28 cellular contexts compared by ENCODE assay signal in the genomic region with DNA sequence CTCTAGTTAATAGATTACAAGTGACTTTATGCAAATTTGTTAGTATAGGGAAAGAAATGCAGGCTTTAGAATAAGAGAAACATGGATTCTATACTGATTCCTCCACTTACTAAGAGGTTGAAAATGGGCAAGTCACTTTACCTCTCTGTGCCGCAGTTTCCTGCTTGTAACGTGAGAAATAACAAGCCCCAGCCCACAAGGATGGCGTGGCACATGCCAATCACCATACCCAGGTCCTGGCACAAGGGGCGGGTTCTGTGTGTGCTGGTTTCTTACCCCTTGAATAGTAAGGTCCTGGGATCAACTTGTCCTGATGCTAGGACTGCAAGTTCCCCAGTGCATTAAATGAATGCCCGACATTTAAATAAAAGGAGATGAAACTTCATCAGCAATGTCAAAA. TPM values are rescaled to one million over a fixed set of nuclear protein-coding genes. Genes with fewer than 3 reads are reported as not detected.
DNase-seq lines count a peak whose midpoint lies in the region; ATAC-seq and TF ChIP-seq lines count a peak whose summit lies in the region.
"Had no signal": no experiment of that assay in that cellular context is flagged by ENCODE, and none has a peak within 500 bp of the region (broad histone marks: within the 10 kb centered on the region; RNA-seq: fewer than 3 reads in every experiment).

No MANE protein-coding gene starts in this region.

- H3K4me3 ChIP-seq in SJCRH30: no peak overlapping the region
- H3K4me3 ChIP-seq: A549, colonic mucosa, GM23338, right atrium auricular region, thoracic aorta had no signal

- no peaks in the 10 kb centered on the region for H3K36me3 ChIP-seq in SJCRH30
- H3K36me3 ChIP-seq: colonic mucosa, right atrium auricular region, thoracic aorta had no signal

- H3K9me3 Mint-ChIP-seq in activated T-cell treated with anti-CD3 and anti-CD28 coated beads, Interleukin-2, amount 50 U/mL, for 24 hours: no peaks in the 10 kb centered on the region
- no peaks in the 10 kb centered on the region for H3K9me3 Mint-ChIP-seq in activated T-cell treated with anti-CD3 and anti-CD28 coated beads, Interleukin-2, amount 50 U/mL, for 4 hours
- H3K9me3 Mint-ChIP-seq in activated naive CD4-positive, alpha-beta T cell treated with anti-CD3 and anti-CD28 coated beads, Interleukin-2, amount 50 U/mL, for 24 hours: no peaks in the 10 kb centered on the region
- H3K9me3 Mint-ChIP-seq in natural killer cell: no peaks in the 10 kb centered on the region
- H3K9me3 Mint-ChIP-seq: activated T-helper 2 cell treated with anti-CD3 and anti-CD28 coated beads, Interferon-gamma antibody, Interleukin-2, Interleukin-4, amounts not matched to agents 10 μg/mL and 5 μg/mL and 100 μg/mL, durations not matched to agents 14 hours and 24 hours and 36 hours; GM23338 had no signal

- H3K4me1 ChIP-seq in SJCRH30: no peaks in the 10 kb centered on the region
- H3K4me1 ChIP-seq: A549, colonic mucosa, right atrium auricular region had no signal

- intact Hi-C loops in natural killer cell (cut with micrococcal nuclease): no loop called here

- no peak overlapping the region for H3K4me3 Mint-ChIP-seq in activated T-cell treated with anti-CD3 and anti-CD28 coated beads, Interleukin-2, amount 50 U/mL, for 24 hours
- H3K4me3 Mint-ChIP-seq in activated T-cell treated with anti-CD3 and anti-CD28 coated beads, Interleukin-2, amount 50 U/mL, for 4 hours: no peak overlapping the region
- no peak overlapping the region for H3K4me3 Mint-ChIP-seq in activated naive CD4-positive, alpha-beta T cell treated with anti-CD3 and anti-CD28 coated beads, Interleukin-2, amount 50 U/mL, for 24 hours
- H3K4me3 Mint-ChIP-seq in natural killer cell: peak overlapping the region; percentile 58
- H3K4me3 Mint-ChIP-seq: GM23338 had no signal

- peaks cover 22% of the 10 kb centered on the region; the same call in 1 of the 2 replicates for H3K27me3 ChIP-seq in SJCRH30
- H3K27me3 ChIP-seq: colonic mucosa, right atrium auricular region had no signal

- no peak overlapping the region for H3K27ac ChIP-seq in SJCRH30
- H3K27ac ChIP-seq: A549, colonic mucosa, epithelial cell of prostate, parathyroid adenoma, right atrium auricular region, thoracic aorta had no signal

- no peaks in the 10 kb centered on the region for H3K9me3 ChIP-seq in SJCRH30 (replicated peaks)
- H3K9me3 ChIP-seq: A549, colonic mucosa, right atrium auricular region, thoracic aorta had no signal

- no peak for DNase-seq in activated T-cell treated with anti-CD3 and anti-CD28 coated beads, Interleukin-2, amount 50 U/mL, for 24 hours
- DNase-seq in activated T-cell treated with anti-CD3 and anti-CD28 coated beads, Interleukin-2, amount 50 U/mL, for 4 hours: no peak
- DNase-seq in HT1080 (ENCODE audit: low read depth) (peak; percentile 27), natural killer cell (no peak), SJCRH30 (no peak)
- DNase-seq: amygdala; colonic mucosa; DMS 273 treated with DMSO at 0.1 percent for 48 hours; effector CD4-positive, alpha-beta T cell; NCI-H1048; NCI-H446 treated with DMSO at 0.1 percent for 48 hours; NCI-H82; SIG-M5; small intestine; stimulated activated naive CD4-positive, alpha-beta T cell treated with Interleukin-2 at 50 U/mL for 16 hours; T-helper 9 cell had no signal

- peak overlapping the region; percentile 22 for H3K27ac Mint-ChIP-seq in activated T-cell treated with anti-CD3 and anti-CD28 coated beads, Interleukin-2, amount 50 U/mL, for 24 hours
- H3K27ac Mint-ChIP-seq in activated naive CD4-positive, alpha-beta T cell treated with anti-CD3 and anti-CD28 coated beads, Interleukin-2, amount 50 U/mL, for 24 hours: peak overlapping the region; percentile 52
- peak overlapping the region; percentile 76 to 79 for H3K27ac Mint-ChIP-seq in natural killer cell
- H3K27ac Mint-ChIP-seq: activated T-helper 2 cell treated with anti-CD3 and anti-CD28 coated beads, Interferon-gamma antibody, Interleukin-2, Interleukin-4, amounts not matched to agents 10 μg/mL and 5 μg/mL and 100 μg/mL, durations not matched to agents 14 hours and 24 hours and 36 hours; GM23338 had no signal

- H3K36me3 Mint-ChIP-seq in activated T-cell treated with anti-CD3 and anti-CD28 coated beads, Interleukin-2, amount 50 U/mL, for 24 hours (ENCODE audit: low read depth): no peaks in the 10 kb centered on the region
- H3K36me3 Mint-ChIP-seq in activated T-cell treated with anti-CD3 and anti-CD28 coated beads, Interleukin-2, amount 50 U/mL, for 4 hours (ENCODE audit: insufficient read depth): no peaks in the 10 kb centered on the region
- no peaks in the 10 kb centered on the region for H3K36me3 Mint-ChIP-seq in activated naive CD4-positive, alpha-beta T cell treated with anti-CD3 and anti-CD28 coated beads, Interleukin-2, amount 50 U/mL, for 24 hours
- no peaks in the 10 kb centered on the region for H3K36me3 Mint-ChIP-seq in natural killer cell

- TF ChIP-seq CTCF in natural killer cell (IDR thresholded peaks at IDR 0.05): no peak

- no peak for ATAC-seq in activated T-cell treated with anti-CD3 and anti-CD28 coated beads, Interleukin-2, amount 50 U/mL, for 4 hours
- ATAC-seq in natural killer cell (peak in 2 of 3 donors; percentile 70 to 86), GM21447 (IDR thresholded peaks at IDR 0.05; ENCODE audit: unreplicated experiment) (no peak), GM19395 (IDR thresholded peaks at IDR 0.05; ENCODE audit: unreplicated experiment) (no peak)
- ATAC-seq: A549, GM23338 had no signal

- H3K4me1 Mint-ChIP-seq in activated T-cell treated with anti-CD3 and anti-CD28 coated beads, Interleukin-2, amount 50 U/mL, for 24 hours (ENCODE audit: low read depth): peaks cover 33% of the 10 kb centered on the region
- peaks cover 41% of the 10 kb centered on the region for H3K4me1 Mint-ChIP-seq in activated T-cell treated with anti-CD3 and anti-CD28 coated beads, Interleukin-2, amount 50 U/mL, for 4 hours (ENCODE audit: low read depth)
- peaks cover 39% of the 10 kb centered on the region for H3K4me1 Mint-ChIP-seq in activated naive CD4-positive, alpha-beta T cell treated with anti-CD3 and anti-CD28 coated beads, Interleukin-2, amount 50 U/mL, for 24 hours
- H3K4me1 Mint-ChIP-seq in natural killer cell: peaks cover 42 to 43% of the 10 kb centered on the region in 2 donors

- H3K27me3 Mint-ChIP-seq in activated T-cell treated with anti-CD3 and anti-CD28 coated beads, Interleukin-2, amount 50 U/mL, for 24 hours: no peaks in the 10 kb centered on the region
- H3K27me3 Mint-ChIP-seq in activated T-cell treated with anti-CD3 and anti-CD28 coated beads, Interleukin-2, amount 50 U/mL, for 4 hours (ENCODE audit: low read depth): peaks cover 3% of the 10 kb centered on the region
- H3K27me3 Mint-ChIP-seq in activated naive CD4-positive, alpha-beta T cell treated with anti-CD3 and anti-CD28 coated beads, Interleukin-2, amount 50 U/mL, for 24 hours: no peaks in the 10 kb centered on the region
- H3K27me3 Mint-ChIP-seq in natural killer cell (ENCODE audit: low read depth in 2 of 2): no peaks in the 10 kb centered on the region

RNA-seq across cellular contexts. Expression of a gene that starts 8.0 kb away (rescaled TPM):
- under 1 TPM; 0.22 to 0.43 (median 0.37) TPM for total RNA-seq in activated T-cell treated with anti-CD3 and anti-CD28 coated beads, Interleukin-2, amount 50 U/mL, for 4 hours
- 0.67 and 1.4 TPM in 2 replicates for total RNA-seq in HT1080 (2014; rRNA removed; shearing (Covaris generic))
- polyA plus RNA-seq in HT1080 (2015; cell fraction: cytosol; rRNA removed): 0.31 and 0.66 TPM in 2 replicates
- 0.80 and 1.3 TPM in 2 replicates for polyA plus RNA-seq in HT1080 (2015; cell fraction: nucleus; rRNA removed)
- total RNA-seq in natural killer cell: 10 to 100 TPM; 13.0 to 15.3 (median 13.8) TPM
- not detected in 2 replicates for total RNA-seq in SJCRH30 (2014; rRNA removed; shearing (Covaris generic))
- total RNA-seq: bronchial epithelial cell, GM23338 had no signal
- polyA plus RNA-seq: A549, GM23338 had no signal

RNA-seq across cellular contexts. Expression of a gene that starts 8.5 kb away (rescaled TPM):
- 10 to 100 TPM; 24.1 to 29.3 (median 27.7) TPM for total RNA-seq in activated T-cell treated with anti-CD3 and anti-CD28 coated beads, Interleukin-2, amount 50 U/mL, for 4 hours
- total RNA-seq in HT1080 (2014; rRNA removed; shearing (Covaris generic)): 26.5 and 32.3 TPM in 2 replicates
- 18.5 and 24.2 TPM in 2 replicates for polyA plus RNA-seq in HT1080 (2015; cell fraction: cytosol; rRNA removed)
- polyA plus RNA-seq in HT1080 (2015; cell fraction: nucleus; rRNA removed): 29.1 and 39.0 TPM in 2 replicates
- 1 to 10 TPM; 2.5 to 6.5 (median 3.8) TPM for total RNA-seq in natural killer cell
- total RNA-seq in SJCRH30 (2014; rRNA removed; shearing (Covaris generic)): 6.7 and 7.2 TPM in 2 replicates

RNA-seq across cellular contexts. Expression of a gene that starts 25.4 kb away (rescaled TPM):
- under 1 TPM in 1 of 3 donors, not detected in 2; 0.16 TPM for total RNA-seq in activated T-cell treated with anti-CD3 and anti-CD28 coated beads, Interleukin-2, amount 50 U/mL, for 4 hours
- not detected in 2 replicates for total RNA-seq in HT1080 (2014; rRNA removed; shearing (Covaris generic))
- 0.07 TPM in 1 of 2 replicates, not detected in the other for polyA plus RNA-seq in HT1080 (2015; cell fraction: cytosol; rRNA removed)
- polyA plus RNA-seq in HT1080 (2015; cell fraction: nucleus; rRNA removed): not detected in 2 replicates
- 10 to 100 TPM; 48.6 to 56.0 (median 49.5) TPM for total RNA-seq in natural killer cell
- not detected in 2 replicates for total RNA-seq in SJCRH30 (2014; rRNA removed; shearing (Covaris generic))
- total RNA-seq: activated T-helper 2 cell treated with anti-CD3 and anti-CD28 coated beads, Interferon-gamma antibody, Interleukin-2, Interleukin-4, amounts not matched to agents 10 μg/mL and 5 μg/mL and 100 μg/mL, durations not matched to agents 14 hours and 24 hours and 36 hours; bronchial epithelial cell; GM23338 had no signal
- polyA plus RNA-seq: A549, GM23338 had no signal

RNA-seq across cellular contexts. Expression of a gene that starts 34.0 kb away (rescaled TPM):
- total RNA-seq in activated T-cell treated with anti-CD3 and anti-CD28 coated beads, Interleukin-2, amount 50 U/mL, for 4 hours: 1 to 10 TPM in 2 of 3 donors, under 1 TPM in 1; 0.79 to 1.4 (median 1.2) TPM
- not detected in 2 replicates for total RNA-seq in HT1080 (2014; rRNA removed; shearing (Covaris generic))
- polyA plus RNA-seq in HT1080 (2015; cell fraction: cytosol; rRNA removed): not detected in 2 replicates
- 0.28 TPM in 1 of 2 replicates, not detected in the other for polyA plus RNA-seq in HT1080 (2015; cell fraction: nucleus; rRNA removed)
- 1 to 10 TPM in 2 of 3 donors, under 1 TPM in 1; 0.64 to 1.3 (median 1.1) TPM for total RNA-seq in natural killer cell
- total RNA-seq in SJCRH30 (2014; rRNA removed; shearing (Covaris generic)): not detected in 2 replicates
- total RNA-seq: bronchial epithelial cell, GM23338, thoracic aorta, urinary bladder had no signal

RNA-seq across cellular contexts. Expression of a gene that starts 51.8 kb away (rescaled TPM):
- not detected for total RNA-seq in activated T-cell treated with anti-CD3 and anti-CD28 coated beads, Interleukin-2, amount 50 U/mL, for 4 hours
- total RNA-seq in HT1080 (2014; rRNA removed; shearing (Covaris generic)): not detected in 2 replicates
- polyA plus RNA-seq in HT1080 (2015; cell fraction: cytosol; rRNA removed): not detected in 2 replicates
- not detected in 2 replicates for polyA plus RNA-seq in HT1080 (2015; cell fraction: nucleus; rRNA removed)
- not detected for total RNA-seq in natural killer cell
- not detected in 2 replicates for total RNA-seq in SJCRH30 (2014; rRNA removed; shearing (Covaris generic))
- total RNA-seq: activated T-helper 2 cell treated with anti-CD3 and anti-CD28 coated beads, Interferon-gamma antibody, Interleukin-2, Interleukin-4, amounts not matched to agents 10 μg/mL and 5 μg/mL and 100 μg/mL, durations not matched to agents 14 hours and 24 hours and 36 hours; colonic mucosa; right atrium auricular region; thoracic aorta; urinary bladder had no signal
- polyA plus RNA-seq: A549 had no signal

Comparison
In these comparisons a context has a peak if more than half of its experiments do, and no peak if none do; other contexts are left out.
1. H3K27ac Mint-ChIP-seq: peak in every context shown above with its lines; median percentile 78 in natural killer cell; 52 in activated naive CD4-positive, alpha-beta T cell treated with anti-CD3 and anti-CD28 coated beads, Interleukin-2, amount 50 U/mL, for 24 hours; 22 in activated T-cell treated with anti-CD3 and anti-CD28 coated beads, Interleukin-2, amount 50 U/mL, for 24 hours.
2. ATAC-seq: peak in natural killer cell (2 of 3); none in activated T-cell treated with anti-CD3 and anti-CD28 coated beads, Interleukin-2, amount 50 U/mL, for 4 hours (0 of 2), GM21447 (single experiment) and GM19395 (single experiment).
3. RNA of a gene that starts 25.4 kb away (total RNA-seq): 48.6 to 56.0 TPM in natural killer cell; 0.16 TPM in activated T-cell treated with anti-CD3 and anti-CD28 coated beads, Interleukin-2, amount 50 U/mL, for 4 hours, not detected in HT1080 and not detected in SJCRH30; every median in the first group is over 10 times any median in the second.